In genomic region chr5:132837868-132838267, GRCh38 we compare ENCODE assay signal across 20 cellular contexts. TPM values are rescaled to one million over a fixed set of nuclear protein-coding genes. Genes with fewer than 3 reads are reported as not detected.
DNase-seq lines count a peak whose midpoint lies in the region; ATAC-seq and TF ChIP-seq lines count a peak whose summit lies in the region.
"Had no signal": no experiment of that assay in that cellular context is flagged by ENCODE, and none has a peak within 500 bp of the region (broad histone marks: within the 10 kb centered on the region; RNA-seq: fewer than 3 reads in every experiment).

No MANE protein-coding gene starts in this region.

- H3K27me3 Mint-ChIP-seq in activated CD4-positive, alpha-beta memory T cell treated with anti-CD3 and anti-CD28 coated beads, Interleukin-2, amount 10 ng/mL, durations not matched to agents 7 days and 5 days, result no peaks in the 10 kb centered on the region
- no peaks in the 10 kb centered on the region for H3K27me3 Mint-ChIP-seq in activated CD4-positive, alpha-beta memory T cell treated with anti-CD3 and anti-CD28 coated beads for 36 hours
- no peaks in the 10 kb centered on the region for H3K27me3 Mint-ChIP-seq in CD8-positive, alpha-beta T cell (ENCODE audit: low read depth)

- H3K27me3 ChIP-seq in body of pancreas, result no peaks in the 10 kb centered on the region
- no peaks in the 10 kb centered on the region for H3K27me3 ChIP-seq in lower lobe of right lung (ENCODE audit: low read depth)
- no peaks in the 10 kb centered on the region for H3K27me3 ChIP-seq in CD8-positive, alpha-beta T cell (ENCODE audit: insufficient read depth, low read length)
- H3K27me3 ChIP-seq: ovary had no signal

- in situ Hi-C loops in ACHN (cut with HindIII; ENCODE audit: low pct_ligation_motif_present, low pct_unique_long_range_greater_than_20kb, low sequenced_read_pairs), result no loop called here

- H3K4me3 ChIP-seq in body of pancreas (no peak overlapping the region), lower lobe of right lung (no peak overlapping the region)
- no peak overlapping the region for H3K4me3 ChIP-seq in CD8-positive, alpha-beta T cell (ENCODE audit: low read depth, low read length)
- H3K4me3 ChIP-seq: ovary, skin epidermis, thoracic aorta had no signal

- H3K9me3 Mint-ChIP-seq in activated CD4-positive, alpha-beta memory T cell treated with anti-CD3 and anti-CD28 coated beads, Interleukin-2, amount 10 ng/mL, durations not matched to agents 7 days and 5 days, result no peaks in the 10 kb centered on the region
- H3K9me3 Mint-ChIP-seq in activated CD4-positive, alpha-beta memory T cell treated with anti-CD3 and anti-CD28 coated beads for 36 hours, result no peaks in the 10 kb centered on the region
- no peaks in the 10 kb centered on the region for H3K9me3 Mint-ChIP-seq in CD8-positive, alpha-beta T cell

- 67 to 76% methylated on average over 2 of the region's 2 CpGs for WGBS in body of pancreas, 2 donors

- no peaks in the 10 kb centered on the region for H3K36me3 Mint-ChIP-seq in activated CD4-positive, alpha-beta memory T cell treated with anti-CD3 and anti-CD28 coated beads, Interleukin-2, amount 10 ng/mL, durations not matched to agents 7 days and 5 days (ENCODE audit: low read depth)
- no peaks in the 10 kb centered on the region for H3K36me3 Mint-ChIP-seq in activated CD4-positive, alpha-beta memory T cell treated with anti-CD3 and anti-CD28 coated beads for 36 hours
- no peaks in the 10 kb centered on the region for H3K36me3 Mint-ChIP-seq in CD8-positive, alpha-beta T cell

- DNase-seq in activated CD4-positive, alpha-beta memory T cell treated with anti-CD3 and anti-CD28 coated beads, Interleukin-2, amount 10 ng/mL, durations not matched to agents 7 days and 5 days, result peak; percentile 10
- DNase-seq in activated CD4-positive, alpha-beta memory T cell treated with anti-CD3 and anti-CD28 coated beads for 36 hours, result no peak
- DNase-seq in body of pancreas (peak in 1 of 4 donors; percentile 42), lower lobe of right lung (no peak), ureter (ENCODE audit: low spot score) (peak; percentile 56), ACHN (no peak)
- DNase-seq in effector CD4-positive, alpha-beta T cell, result no peak
- no peak for DNase-seq in CD8-positive, alpha-beta T cell
- DNase-seq: 8988T; DND-41; hypothalamus; NCI-H1436 treated with DMSO at 0.1 percent for 48 hours; NCI-H345; ovary; stimulated activated CD4-positive, alpha-beta T cell treated with anti-CD3 and anti-CD28 coated beads, Interleukin-4, amount 100 ng/mL, for 4 hours; stimulated activated CD8-positive, alpha-beta memory T cell treated with anti-CD3 and anti-CD28 coated beads, Interleukin-4, amount 100 ng/mL, for 48 hours; T-helper 2 cell had no signal

- H3K4me3 Mint-ChIP-seq in activated CD4-positive, alpha-beta memory T cell treated with anti-CD3 and anti-CD28 coated beads, Interleukin-2, amount 10 ng/mL, durations not matched to agents 7 days and 5 days, result no peak overlapping the region
- H3K4me3 Mint-ChIP-seq in activated CD4-positive, alpha-beta memory T cell treated with anti-CD3 and anti-CD28 coated beads for 36 hours, result no peak overlapping the region
- no peak overlapping the region for H3K4me3 Mint-ChIP-seq in CD8-positive, alpha-beta T cell

- POLR2A ChIA-PET in activated CD4-positive, alpha-beta memory T cell treated with anti-CD3 and anti-CD28 coated beads, Interleukin-2, amount 10 ng/mL, durations not matched to agents 7 days and 5 days (lab: Charles Lee), result no interaction called here
- POLR2A ChIA-PET in activated CD4-positive, alpha-beta memory T cell treated with anti-CD3 and anti-CD28 coated beads for 36 hours (lab: Charles Lee), result no interaction called here
- POLR2A ChIA-PET in CD8-positive, alpha-beta T cell (lab: Charles Lee), result no interaction called here

- TF ChIP-seq CTCF in body of pancreas (IDR thresholded peaks at IDR 0.05), result no peak
- no peak for TF ChIP-seq CTCF in lower lobe of right lung (IDR thresholded peaks at IDR 0.05)
- TF ChIP-seq CTCF in CD8-positive, alpha-beta T cell (IDR thresholded peaks at IDR 0.05), result no peak

- H3K36me3 ChIP-seq in body of pancreas (replicated peaks in 1 of 2; ENCODE audit: insufficient read depth in 1 of 2, low read depth in 2 of 2) (no peaks in the 10 kb centered on the region), lower lobe of right lung (no peaks in the 10 kb centered on the region)
- H3K36me3 ChIP-seq in CD8-positive, alpha-beta T cell (ENCODE audit: insufficient read depth, low read length), result no peaks in the 10 kb centered on the region
- H3K36me3 ChIP-seq: ovary, thoracic aorta had no signal

- H3K27ac ChIP-seq in body of pancreas (peak overlapping the region in 2 of 4 donors; percentile 21 to 35), lower lobe of right lung (peak overlapping the region; percentile 26)
- no peak overlapping the region for H3K27ac ChIP-seq in CD8-positive, alpha-beta T cell (ENCODE audit: low read depth, low read length)
- H3K27ac ChIP-seq: ovary, thoracic aorta had no signal

- ATAC-seq in body of pancreas (peak; percentile 67), lower lobe of right lung (peak; percentile 11 to 22)
- no peak for ATAC-seq in CD8-positive, alpha-beta T cell

- no peaks in the 10 kb centered on the region for H3K4me1 ChIP-seq in body of pancreas
- peaks cover 23% of the 10 kb centered on the region for H3K4me1 ChIP-seq in lower lobe of right lung
- H3K4me1 ChIP-seq in CD8-positive, alpha-beta T cell (ENCODE audit: insufficient read depth, low read length), result no peaks in the 10 kb centered on the region

- no peak for TF ChIP-seq POLR2A in body of pancreas (IDR thresholded peaks at IDR 0.05)

- H3K27ac Mint-ChIP-seq in activated CD4-positive, alpha-beta memory T cell treated with anti-CD3 and anti-CD28 coated beads, Interleukin-2, amount 10 ng/mL, durations not matched to agents 7 days and 5 days, result no peak overlapping the region
- H3K27ac Mint-ChIP-seq in activated CD4-positive, alpha-beta memory T cell treated with anti-CD3 and anti-CD28 coated beads for 36 hours, result no peak overlapping the region
- H3K27ac Mint-ChIP-seq in CD8-positive, alpha-beta T cell, result no peak overlapping the region

- no peaks in the 10 kb centered on the region for H3K4me1 Mint-ChIP-seq in activated CD4-positive, alpha-beta memory T cell treated with anti-CD3 and anti-CD28 coated beads, Interleukin-2, amount 10 ng/mL, durations not matched to agents 7 days and 5 days
- no peaks in the 10 kb centered on the region for H3K4me1 Mint-ChIP-seq in activated CD4-positive, alpha-beta memory T cell treated with anti-CD3 and anti-CD28 coated beads for 36 hours (ENCODE audit: low read depth)
- no peaks in the 10 kb centered on the region for H3K4me1 Mint-ChIP-seq in CD8-positive, alpha-beta T cell (ENCODE audit: low read depth)

- H3K9me3 ChIP-seq in body of pancreas (no peaks in the 10 kb centered on the region), lower lobe of right lung (no peaks in the 10 kb centered on the region)
- H3K9me3 ChIP-seq in CD8-positive, alpha-beta T cell (ENCODE audit: low read length), result no peaks in the 10 kb centered on the region
- H3K9me3 ChIP-seq: ovary, thoracic aorta had no signal

- intact Hi-C loops in activated CD4-positive, alpha-beta memory T cell treated with anti-CD3 and anti-CD28 coated beads for 36 hours (cut with micrococcal nuclease), result no loop called here
- intact Hi-C loops in body of pancreas (cut with DNase I), result no loop called here
- intact Hi-C loops in lower lobe of right lung (cut with DNase I), result no loop called here
- intact Hi-C loops in CD8-positive, alpha-beta T cell (cut with DNase I, micrococcal nuclease), result no loop called here

- CTCF ChIA-PET in activated CD4-positive, alpha-beta memory T cell treated with anti-CD3 and anti-CD28 coated beads, Interleukin-2, amount 10 ng/mL, durations not matched to agents 7 days and 5 days (lab: Charles Lee), result no interaction called here
- CTCF ChIA-PET in activated CD4-positive, alpha-beta memory T cell treated with anti-CD3 and anti-CD28 coated beads for 36 hours (lab: Charles Lee), result interaction anchor here (1.0 kb wide), 1 partner anchor 123 kb away, joined by 3 read pairs; no protein-coding TSS in a partner anchor
- CTCF ChIA-PET in CD8-positive, alpha-beta T cell (lab: Charles Lee), result interaction anchor here (0.6 kb wide), 1 partner anchor 10 kb away, joined by 4 read pairs; no protein-coding TSS in a partner anchor

RNA-seq across cellular contexts. Expression of gene SHROOM1, which starts 7.4 kb away (rescaled TPM):
- total RNA-seq in activated CD4-positive, alpha-beta memory T cell treated with anti-CD3 and anti-CD28 coated beads, Interleukin-2, amount 10 ng/mL, durations not matched to agents 7 days and 5 days, result 1 to 10 TPM; 2.5 to 2.7 TPM
- 1 to 10 TPM; 1.2 to 1.6 TPM for total RNA-seq in activated CD4-positive, alpha-beta memory T cell treated with anti-CD3 and anti-CD28 coated beads for 36 hours
- 10 to 100 TPM; 19.5 to 27.4 TPM for total RNA-seq in body of pancreas
- total RNA-seq in lower lobe of right lung, result 17.3 TPM
- total RNA-seq in ureter, result 263 TPM
- total RNA-seq in CD8-positive, alpha-beta T cell, result under 1 TPM in 1 of 2 experiments, not detected in 1; 0.38 TPM

RNA-seq across cellular contexts. Expression of gene SOWAHA, which starts 24.8 kb away (rescaled TPM):
- not detected for total RNA-seq in activated CD4-positive, alpha-beta memory T cell treated with anti-CD3 and anti-CD28 coated beads, Interleukin-2, amount 10 ng/mL, durations not matched to agents 7 days and 5 days
- not detected for total RNA-seq in activated CD4-positive, alpha-beta memory T cell treated with anti-CD3 and anti-CD28 coated beads for 36 hours
- total RNA-seq in body of pancreas (1 to 10 TPM; 7.3 to 9.6 TPM), lower lobe of right lung (0.18 TPM), ureter (6.8 TPM)
- total RNA-seq in CD8-positive, alpha-beta T cell, result not detected
- total RNA-seq: LHCN-M2 had no signal

RNA-seq across cellular contexts. Expression of gene GDF9, which starts 28.4 kb away (rescaled TPM):
- 1 to 10 TPM in 1 of 2 experiments, under 1 TPM in 1; 0.68 to 1.2 TPM for total RNA-seq in activated CD4-positive, alpha-beta memory T cell treated with anti-CD3 and anti-CD28 coated beads, Interleukin-2, amount 10 ng/mL, durations not matched to agents 7 days and 5 days
- total RNA-seq in activated CD4-positive, alpha-beta memory T cell treated with anti-CD3 and anti-CD28 coated beads for 36 hours, result under 1 TPM; 0.43 to 0.73 TPM
- total RNA-seq in body of pancreas, result under 1 TPM; 0.26 to 0.33 TPM
- 0.15 TPM for total RNA-seq in lower lobe of right lung
- total RNA-seq in ureter, result 0.73 TPM
- under 1 TPM; 0.43 to 0.72 TPM for total RNA-seq in CD8-positive, alpha-beta T cell
- total RNA-seq: LHCN-M2, thoracic aorta had no signal

RNA-seq across cellular contexts. Expression of gene UQCRQ, which starts 28.6 kb away (rescaled TPM):
- total RNA-seq in activated CD4-positive, alpha-beta memory T cell treated with anti-CD3 and anti-CD28 coated beads, Interleukin-2, amount 10 ng/mL, durations not matched to agents 7 days and 5 days, result 100 to 1,000 TPM; 281 to 293 TPM
- total RNA-seq in activated CD4-positive, alpha-beta memory T cell treated with anti-CD3 and anti-CD28 coated beads for 36 hours, result 100 to 1,000 TPM; 540 to 565 TPM
- total RNA-seq in body of pancreas (10 to 100 TPM; 55.3 to 84.4 TPM), lower lobe of right lung (271 TPM), ureter (558 TPM)
- total RNA-seq in CD8-positive, alpha-beta T cell, result 100 to 1,000 TPM; 124 to 128 TPM

RNA-seq across cellular contexts. Expression of gene LEAP2, which starts 35.6 kb away (rescaled TPM):
- total RNA-seq in activated CD4-positive, alpha-beta memory T cell treated with anti-CD3 and anti-CD28 coated beads, Interleukin-2, amount 10 ng/mL, durations not matched to agents 7 days and 5 days, result 1 to 10 TPM; 2.5 to 3.2 TPM
- 1 to 10 TPM; 1.7 to 3.2 TPM for total RNA-seq in activated CD4-positive, alpha-beta memory T cell treated with anti-CD3 and anti-CD28 coated beads for 36 hours
- total RNA-seq in body of pancreas, result 1 to 10 TPM; 3.4 to 9.6 TPM
- total RNA-seq in lower lobe of right lung, result 1.7 TPM
- total RNA-seq in ureter, result 28.3 TPM
- under 1 TPM; 0.14 to 0.27 TPM for total RNA-seq in CD8-positive, alpha-beta T cell

Comparison
In these comparisons a context has a peak if more than half of its experiments do, and no peak if none do; other contexts are left out.
1. DNase-seq: peak in activated CD4-positive, alpha-beta memory T cell treated with anti-CD3 and anti-CD28 coated beads, Interleukin-2, amount 10 ng/mL, durations not matched to agents 7 days and 5 days (single experiment) and ureter (single experiment); none in activated CD4-positive, alpha-beta memory T cell treated with anti-CD3 and anti-CD28 coated beads for 36 hours (single experiment), lower lobe of right lung (single experiment), effector CD4-positive, alpha-beta T cell (single experiment), ACHN (single experiment) and CD8-positive, alpha-beta T cell (0 of 7).